ENCODE assay signal across 8 cellular contexts in the genomic region with DNA sequence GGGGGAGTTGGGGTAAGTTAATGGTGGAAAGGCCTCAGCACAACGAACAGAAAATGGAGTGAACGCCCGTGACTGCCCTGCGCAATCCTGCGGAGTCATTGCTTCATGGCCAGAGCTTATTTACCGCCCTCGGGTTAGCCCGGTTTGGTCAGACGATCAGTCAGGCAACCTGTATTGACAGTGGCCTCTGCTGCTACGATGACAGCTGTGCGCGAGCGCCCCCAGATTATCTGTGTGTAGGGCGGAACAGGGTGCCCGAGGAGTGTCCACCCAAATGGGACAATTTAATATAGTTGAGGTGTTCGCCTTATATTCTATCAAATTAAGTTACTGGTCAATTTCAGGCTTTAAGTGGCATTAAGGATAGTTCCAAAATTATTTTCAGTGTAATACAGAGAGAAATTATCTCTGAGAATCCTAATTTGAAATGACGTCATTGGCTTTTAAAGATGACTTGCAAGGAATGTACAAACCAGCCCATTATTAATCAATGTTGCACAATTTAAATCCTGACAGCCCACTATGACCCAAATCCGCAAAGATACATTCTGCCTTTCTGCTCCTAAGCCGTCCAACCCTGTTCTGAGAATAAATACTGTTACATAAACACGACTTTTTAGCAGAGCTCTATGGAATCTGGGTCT. TPM values are rescaled to one million over a fixed set of nuclear protein-coding genes. Genes with fewer than 3 reads are reported as not detected.
DNase-seq lines count a peak whose midpoint lies in the region; ATAC-seq and TF ChIP-seq lines count a peak whose summit lies in the region.

No MANE protein-coding gene starts in this region.

- no peaks in the 10 kb centered on the region for H3K4me1 ChIP-seq in BE2C
- H3K4me1 ChIP-seq in Peyer's patch = peaks cover 0 to 21% (median 2%) of the 10 kb centered on the region in 4 donors
- peaks cover 11% of the 10 kb centered on the region for H3K4me1 ChIP-seq in osteoblast (ENCODE audit: insufficient read depth, low read length)
- peaks cover 0 to 25% (median 17%) of the 10 kb centered on the region in 4 donors for H3K4me1 ChIP-seq in tibial nerve

- H3K27ac ChIP-seq in Peyer's patch = peak overlapping the region; percentile 93 to 99 (median 97)
- peak overlapping the region; percentile 100 for H3K27ac ChIP-seq in osteoblast (ENCODE audit: low read depth, low read length)
- peak overlapping the region; percentile 94 to 98 (median 98) for H3K27ac ChIP-seq in tibial nerve

- ATAC-seq in GM19023 (IDR thresholded peaks at IDR 0.05; ENCODE audit: unreplicated experiment) (peak; percentile 57), HG03196 (IDR thresholded peaks at IDR 0.05; ENCODE audit: unreplicated experiment) (peak; percentile 59)

- H3K27me3 Mint-ChIP-seq in glutamatergic neuron (ENCODE audit: unreplicated experiment) = peaks cover 11% of the 10 kb centered on the region

- H3K4me3 ChIP-seq in BE2C (ENCODE audit: low read depth, low read length) (peak overlapping the region; percentile 90), Peyer's patch (peak overlapping the region; percentile 69 to 90 (median 84)), osteoblast (ENCODE audit: insufficient read depth, low read length) (peak overlapping the region; percentile 98), tibial nerve (peak overlapping the region; percentile 79 to 99 (median 88))

- H3K9me3 Mint-ChIP-seq in glutamatergic neuron (ENCODE audit: unreplicated experiment) = peaks cover 16% of the 10 kb centered on the region

- H3K36me3 Mint-ChIP-seq in glutamatergic neuron (ENCODE audit: unreplicated experiment) = no peaks in the 10 kb centered on the region

- no peaks in the 10 kb centered on the region for H3K27me3 ChIP-seq in BE2C
- no peaks in the 10 kb centered on the region for H3K27me3 ChIP-seq in Peyer's patch
- H3K27me3 ChIP-seq in osteoblast (ENCODE audit: insufficient read depth, low read length) = no peaks in the 10 kb centered on the region
- no peaks in the 10 kb centered on the region for H3K27me3 ChIP-seq in tibial nerve

- 12 to 14% methylated on average over 20 of the region's 20 CpGs for WGBS in tibial nerve, 2 donors

- no peak for TF ChIP-seq EP300 in tibial nerve (IDR thresholded peaks at IDR 0.05)

- peaks cover 41% of the 10 kb centered on the region for H3K79me2 ChIP-seq in osteoblast (ENCODE audit: insufficient read depth, low read length)

- H2AFZ ChIP-seq in osteoblast (ENCODE audit: low read length) = peak overlapping the region; percentile 96

- DNase-seq in BE2C (peak; percentile 69), Peyer's patch (peak; percentile 78 to 94 (median 88)), glutamatergic neuron (peak; percentile 70), osteoblast (ENCODE audit: insufficient read length, low spot score, missing footprints) (peak; percentile 87), tibial nerve (ENCODE audit: low spot score in 2 of 2) (peak; percentile 53 to 84)
- DNase-seq in activated naive CD4-positive, alpha-beta T cell treated with Interleukin-2 at 50 U/mL for 16 hours = peak; percentile 57

- peak overlapping the region; percentile 100 for H3K27ac Mint-ChIP-seq in glutamatergic neuron (ENCODE audit: unreplicated experiment)

- H3K4me3 Mint-ChIP-seq in glutamatergic neuron (ENCODE audit: unreplicated experiment) = peak overlapping the region; percentile 95

- H3K9me3 ChIP-seq in BE2C (no peaks in the 10 kb centered on the region), Peyer's patch (no peaks in the 10 kb centered on the region), osteoblast (ENCODE audit: low read depth, low read length) (no peaks in the 10 kb centered on the region), tibial nerve (no peaks in the 10 kb centered on the region)

- TF ChIP-seq POLR2A in Peyer's patch (IDR thresholded peaks at IDR 0.05) (no peak), tibial nerve (IDR thresholded peaks at IDR 0.05) (no peak)

- peaks cover 10% of the 10 kb centered on the region for H3K4me1 Mint-ChIP-seq in glutamatergic neuron (ENCODE audit: low read depth, unreplicated experiment)

- H4K20me1 ChIP-seq in osteoblast (ENCODE audit: insufficient read depth, low read length) = peaks cover 27% of the 10 kb centered on the region

- peak overlapping the region; percentile 97 for H3K4me2 ChIP-seq in osteoblast (ENCODE audit: insufficient read depth, low read length)

- TF ChIP-seq CTCF in BE2C (IDR thresholded peaks at IDR 0.05; ENCODE audit: low read depth, low read length) (peak; percentile 34; the same call in 1 of the 2 replicates), Peyer's patch (IDR thresholded peaks at IDR 0.05) (peak in 3 of 6 experiments; percentile 13 to 29 (median 21)), glutamatergic neuron (IDR thresholded peaks at IDR 0.05; ENCODE audit: partially characterized antibody, unreplicated experiment) (no peak), osteoblast (IDR thresholded peaks at IDR 0.05; ENCODE audit: extremely low read depth, low read depth, low read length) (peak; percentile 31), tibial nerve (IDR thresholded peaks at IDR 0.05) (peak in 1 of 5 experiments; percentile 13)

- H3K36me3 ChIP-seq in BE2C (peaks cover 6% of the 10 kb centered on the region), Peyer's patch (no peaks in the 10 kb centered on the region), osteoblast (ENCODE audit: insufficient read depth, low read length) (no peaks in the 10 kb centered on the region), tibial nerve (peaks cover 0 to 9% (median 0%) of the 10 kb centered on the region in 3 donors)

RNA-seq across cellular contexts. Expression of a gene that starts 0.9 kb away (rescaled TPM):
- 85.3 TPM for polyA plus RNA-seq in BE2C (2012; ENCODE audit: insufficient read depth, insufficient read length, low read depth)
- total RNA-seq in Peyer's patch (100 to 1,000 TPM in 2 of 4 donors, 10 to 100 TPM in 2; 65.3 to 117 (median 94.9) TPM), glutamatergic neuron (ENCODE audit: unreplicated experiment) (188 TPM), osteoblast (114 and 117 TPM in 2 replicates), tibial nerve (100 to 1,000 TPM; 100 to 123 (median 110) TPM)

Comparison
In these comparisons a context has a peak if more than half of its experiments do, and no peak if none do; other contexts are left out.
1. Peak in every context shown above with its lines: DNase-seq, ATAC-seq, H3K4me3 ChIP-seq and H3K27ac ChIP-seq.